24 cellular contexts compared by ENCODE assay signal in genomic region chr4:148021706-148022105, GRCh38.
DNase-seq lines count a peak whose midpoint lies in the region; ATAC-seq and TF ChIP-seq lines count a peak whose summit lies in the region.
"Had no signal": no experiment of that assay in that cellular context is flagged by ENCODE, and none has a peak within 500 bp of the region (broad histone marks: within the 10 kb centered on the region; RNA-seq: fewer than 3 reads in every experiment).

No MANE protein-coding gene starts in this region.

- H3K4me3 Mint-ChIP-seq in osteocyte (ENCODE audit: unreplicated experiment), result no peak overlapping the region
- H3K4me3 Mint-ChIP-seq: activated CD4-positive, alpha-beta memory T cell treated with anti-CD3 and anti-CD28 coated beads, Interleukin-2, amount 10 ng/mL, durations not matched to agents 7 days and 5 days; activated naive CD8-positive, alpha-beta T cell treated with anti-CD3 and anti-CD28 coated beads for 36 hours; B cell; IgD-negative memory B cell; stimulated activated naive CD8-positive, alpha-beta T cell treated with anti-CD3 and anti-CD28 coated beads, Interleukin-15, amount 100 ng/mL, for 72 hours had no signal

- no peaks in the 10 kb centered on the region for H3K27me3 Mint-ChIP-seq in osteocyte (ENCODE audit: unreplicated experiment)
- H3K27me3 Mint-ChIP-seq: activated CD4-positive, alpha-beta memory T cell treated with anti-CD3 and anti-CD28 coated beads, Interleukin-2, amount 10 ng/mL, durations not matched to agents 7 days and 5 days; activated naive CD8-positive, alpha-beta T cell treated with anti-CD3 and anti-CD28 coated beads for 36 hours; B cell; IgD-negative memory B cell; stimulated activated naive CD8-positive, alpha-beta T cell treated with anti-CD3 and anti-CD28 coated beads, Interleukin-15, amount 100 ng/mL, for 72 hours had no signal

- H3K4me3 ChIP-seq in dorsolateral prefrontal cortex, result no peak overlapping the region
- H3K4me3 ChIP-seq: ascending aorta, HAP-1, MG63, Peyer's patch, tibial artery had no signal

- peaks cover 28% of the 10 kb centered on the region for H3K36me3 Mint-ChIP-seq in osteocyte (ENCODE audit: unreplicated experiment)
- H3K36me3 Mint-ChIP-seq: IgD-negative memory B cell had no signal

- ATAC-seq in GM18861 (IDR thresholded peaks at IDR 0.05; ENCODE audit: unreplicated experiment), result no peak
- ATAC-seq: activated CD4-positive, CD25-positive, alpha-beta regulatory T cell treated with anti-CD3 and anti-CD28 coated beads, Interleukin-2, amount 50 U/mL, for 24 hours; stimulated activated naive CD8-positive, alpha-beta T cell treated with anti-CD3 and anti-CD28 coated beads, Interleukin-15, amount 100 ng/mL, for 72 hours had no signal

- peaks cover 26% of the 10 kb centered on the region for H3K4me1 Mint-ChIP-seq in osteocyte (ENCODE audit: unreplicated experiment)
- H3K4me1 Mint-ChIP-seq: activated CD4-positive, alpha-beta memory T cell treated with anti-CD3 and anti-CD28 coated beads, Interleukin-2, amount 10 ng/mL, durations not matched to agents 7 days and 5 days; B cell; IgD-negative memory B cell; stimulated activated naive CD8-positive, alpha-beta T cell treated with anti-CD3 and anti-CD28 coated beads, Interleukin-15, amount 100 ng/mL, for 72 hours had no signal

- TF ChIP-seq CTCF in dorsolateral prefrontal cortex (IDR thresholded peaks at IDR 0.05 in 54 of 56, conservative IDR thresholded peaks at IDR 0.05 in 2 of 56; ENCODE audit: low read depth in 1 of 56, partially characterized antibody in 56 of 56), result peak in 31 of 56 donors; percentile 6 to 54 (median 25)
- no peak for TF ChIP-seq CTCF in osteocyte (IDR thresholded peaks at IDR 0.05)

- peak overlapping the region; percentile 10 for H3K27ac Mint-ChIP-seq in osteocyte (ENCODE audit: unreplicated experiment)
- H3K27ac Mint-ChIP-seq: activated CD4-positive, alpha-beta memory T cell treated with anti-CD3 and anti-CD28 coated beads, Interleukin-2, amount 10 ng/mL, durations not matched to agents 7 days and 5 days; activated naive CD8-positive, alpha-beta T cell treated with anti-CD3 and anti-CD28 coated beads for 36 hours; B cell; IgD-negative memory B cell had no signal

- no peaks in the 10 kb centered on the region for H3K9me3 Mint-ChIP-seq in osteocyte (ENCODE audit: unreplicated experiment)
- H3K9me3 Mint-ChIP-seq: activated CD4-positive, alpha-beta memory T cell treated with anti-CD3 and anti-CD28 coated beads, Interleukin-2, amount 10 ng/mL, durations not matched to agents 7 days and 5 days; activated naive CD8-positive, alpha-beta T cell treated with anti-CD3 and anti-CD28 coated beads for 36 hours; IgD-negative memory B cell; stimulated activated naive CD8-positive, alpha-beta T cell treated with anti-CD3 and anti-CD28 coated beads, Interleukin-15, amount 100 ng/mL, for 72 hours had no signal

- intact Hi-C loops in dorsolateral prefrontal cortex (cut with DNase I), result no loop called here

- no peak overlapping the region for H3K27ac ChIP-seq in dorsolateral prefrontal cortex
- H3K27ac ChIP-seq: ascending aorta, neutrophil, Peyer's patch had no signal

- DNase-seq in DMS53 (lab: John Stamatoyannopoulos, UW) (peak; percentile 2), DMS53 treated with DMSO at 0.1 percent for 48 hours (lab: John Stamatoyannopoulos, UW; ENCODE audit: unreplicated experiment) (no peak), NCI-H446 (lab: John Stamatoyannopoulos, UW) (peak; percentile 7 to 27), dorsolateral prefrontal cortex (no peak), osteocyte (ENCODE audit: extremely low spot score, unreplicated experiment) (no peak), EL (no peak)
- no peak for DNase-seq in stimulated activated CD4-positive, alpha-beta T cell treated with anti-CD3 and anti-CD28 coated beads, Interleukin-4, amount 100 ng/mL, for 24 hours
- DNase-seq: activated CD4-positive, alpha-beta memory T cell treated with anti-CD3 and anti-CD28 coated beads, Interleukin-2, amount 10 ng/mL, durations not matched to agents 7 days and 5 days; activated effector memory CD4-positive, alpha-beta T cell treated with Interleukin-2 at 50 U/mL for 16 hours; activated naive CD8-positive, alpha-beta T cell treated with anti-CD3 and anti-CD28 coated beads for 36 hours; cerebellar nuclear complex; mammary epithelial cell; MG63; Peyer's patch; SIG-M5; stimulated activated naive CD8-positive, alpha-beta T cell treated with anti-CD3 and anti-CD28 coated beads, Interleukin-15, amount 100 ng/mL, for 72 hours; tibial artery had no signal

- no peaks in the 10 kb centered on the region for H3K27me3 ChIP-seq in dorsolateral prefrontal cortex
- H3K27me3 ChIP-seq: ascending aorta, MG63, neutrophil, Peyer's patch, tibial artery had no signal

Comparison
In these comparisons a context has a peak if more than half of its experiments do, and no peak if none do; other contexts are left out.
1. DNase-seq: peak in DMS53 (single experiment) and NCI-H446 (2 of 2); none in DMS53 treated with DMSO at 0.1 percent for 48 hours (single experiment), dorsolateral prefrontal cortex (0 of 10), osteocyte (single experiment), stimulated activated CD4-positive, alpha-beta T cell treated with anti-CD3 and anti-CD28 coated beads, Interleukin-4, amount 100 ng/mL, for 24 hours (single experiment) and EL (single experiment).